Comparison of ENCODE assay signal across 11 cellular contexts in the genomic region with DNA sequence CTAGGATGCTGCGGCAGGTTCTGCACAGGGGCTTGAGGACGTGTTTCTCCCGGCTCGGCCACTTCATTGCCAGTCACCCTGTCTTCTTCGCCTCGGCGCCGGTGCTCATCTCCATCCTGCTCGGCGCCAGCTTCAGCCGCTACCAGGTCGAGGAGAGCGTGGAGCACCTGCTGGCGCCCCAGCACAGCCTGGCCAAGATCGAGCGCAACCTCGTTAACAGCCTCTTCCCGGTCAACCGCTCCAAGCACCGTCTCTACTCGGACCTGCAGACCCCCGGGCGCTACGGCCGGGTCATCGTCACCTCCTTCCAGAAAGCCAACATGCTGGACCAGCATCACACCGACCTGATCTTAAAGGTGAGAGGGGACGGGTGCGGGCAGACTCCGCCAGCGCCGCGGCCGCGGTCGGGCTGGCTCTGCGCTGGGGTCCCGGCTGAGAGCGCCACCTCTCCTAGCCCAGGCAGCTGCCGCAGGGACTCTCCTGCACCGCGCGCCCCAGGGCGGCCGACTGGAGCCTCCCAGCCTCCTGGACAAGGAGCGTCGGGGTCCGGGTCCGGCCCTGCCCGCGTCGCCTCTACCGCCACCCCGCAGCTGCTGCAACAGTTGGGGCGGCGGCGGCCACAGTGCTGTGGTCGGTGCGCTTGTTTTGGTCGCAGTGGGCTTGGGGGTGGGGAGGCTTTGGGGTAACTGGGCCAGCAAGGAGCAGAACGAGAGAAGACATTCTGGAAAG. TPM values are rescaled to one million over a fixed set of nuclear protein-coding genes. Genes with fewer than 3 reads are reported as not detected.
DNase-seq lines count a peak whose midpoint lies in the region; ATAC-seq, FAIRE-seq and TF ChIP-seq lines count a peak whose summit lies in the region.
"Had no signal": no experiment of that assay in that cellular context is flagged by ENCODE, and none has a peak within 500 bp of the region (broad histone marks: within the 10 kb centered on the region; RNA-seq: fewer than 3 reads in every experiment).

No MANE protein-coding gene starts in this region.

- H4K20me1 ChIP-seq in H1 (replicated peaks in 1 of 2; ENCODE audit: control insufficient read depth in 1 of 2, insufficient read depth in 2 of 2, low read length in 2 of 2): peaks cover 0 to 2% of the 10 kb centered on the region in 2 experiments

- TF ChIP-seq RAD21 in H1 (IDR thresholded peaks at IDR 0.05 in 1 of 2, conservative IDR thresholded peaks at IDR 0.05 in 1 of 2; ENCODE audit: low read depth in 2 of 2, low read length in 2 of 2): no peak

- H4K5ac ChIP-seq in H1 (ENCODE audit: insufficient read length, low read depth, low read length): no peak overlapping the region

- H2BK12ac ChIP-seq in H1 (ENCODE audit: low read depth, low read length): no peak overlapping the region

- peaks cover 28% of the 10 kb centered on the region for H3K27me3 Mint-ChIP-seq in CD8-positive, alpha-beta T cell (ENCODE audit: low read depth)

- H3K18ac ChIP-seq in H1 (ENCODE audit: extremely low read depth, low read length): peak overlapping the region; percentile 78

- no peaks in the 10 kb centered on the region for H3K79me1 ChIP-seq in H1 (ENCODE audit: low read depth, low read length)

- H3K79me2 ChIP-seq in H1 (ENCODE audit: control insufficient read depth in 1 of 2, insufficient read depth in 2 of 2, low read length in 2 of 2) (no peaks in the 10 kb centered on the region), parathyroid adenoma (no peaks in the 10 kb centered on the region)

- H2AFZ ChIP-seq in H1 (ENCODE audit: low read length) (no peak overlapping the region), parathyroid adenoma (no peak overlapping the region)

- peaks cover 20% of the 10 kb centered on the region; the same call in 1 of the 2 replicates for H3K23me2 ChIP-seq in H1 (ENCODE audit: low read depth, low read length)

- H3K14ac ChIP-seq in H1 (ENCODE audit: insufficient read length): no peak overlapping the region

- peak overlapping the region; percentile 11 for H3K4me3 Mint-ChIP-seq in CD8-positive, alpha-beta T cell
- H3K4me3 Mint-ChIP-seq: natural killer cell had no signal

- CTCF ChIA-PET in CD8-positive, alpha-beta T cell (lab: Charles Lee): no interaction called here
- CTCF ChIA-PET in HEK293T (lab: Yijun Ruan, JAX) (no interaction called here), H1 (lab: Charles Lee; ENCODE audit: partially characterized antibody) (no interaction called here)

- DNase-seq in CD8-positive, alpha-beta T cell: no peak
- DNase-seq in HEK293T (ENCODE audit: extremely low spot score) (peak; percentile 8), H1 (ENCODE audit: low read depth in 1 of 2, low spot score in 2 of 2) (peak in 1 of 2 experiments; percentile 48), SK-N-DZ (ENCODE audit: low spot score) (no peak), RCC 7860 (ENCODE audit: low spot score) (no peak), NOMO-1 treated with DMSO at 0.1 percent for 48 hours (lab: John Stamatoyannopoulos, UW; ENCODE audit: unreplicated experiment) (no peak)
- DNase-seq: effector memory CD8-positive, alpha-beta T cell; natural killer cell had no signal

- H3K27ac Mint-ChIP-seq in CD8-positive, alpha-beta T cell: no peak overlapping the region
- H3K27ac Mint-ChIP-seq: effector memory CD8-positive, alpha-beta T cell; natural killer cell had no signal

- H2BK120ac ChIP-seq in H1 (replicated peaks; ENCODE audit: low read depth, low read length): no peak overlapping the region

- POLR2A ChIA-PET in CD8-positive, alpha-beta T cell (lab: Charles Lee): no interaction called here
- POLR2A ChIA-PET in HEK293T (lab: Yijun Ruan, JAX): no interaction called here
- POLR2A ChIA-PET in H1 (lab: Charles Lee; ENCODE audit: partially characterized antibody): no interaction called here

- H4K8ac ChIP-seq in H1 (ENCODE audit: extremely low read depth, insufficient read depth, low read length): no peak overlapping the region

- intact Hi-C loops in CD8-positive, alpha-beta T cell (cut with DNase I, micrococcal nuclease): no loop called here

- no peak for FAIRE-seq in H1 (lab: Jason Lieb, UNC)
- no peak for FAIRE-seq in RCC 7860 (lab: Jason Lieb, UNC)
- FAIRE-seq: GM12878 had no signal

- H3K4me2 ChIP-seq in H1 (ENCODE audit: insufficient read depth in 1 of 2, low read depth in 2 of 2, low read length in 2 of 2): peak overlapping the region; percentile 67 to 82
- H3K4me2 ChIP-seq in parathyroid adenoma (ENCODE audit: low read length): peak overlapping the region; percentile 30

- peaks cover 9% of the 10 kb centered on the region for H3K4me1 Mint-ChIP-seq in CD8-positive, alpha-beta T cell (ENCODE audit: low read depth)

- no peak for TF ChIP-seq CTCF in CD8-positive, alpha-beta T cell (IDR thresholded peaks at IDR 0.05)
- TF ChIP-seq CTCF in H1 (IDR thresholded peaks at IDR 0.05; ENCODE audit: control extremely low read depth in 1 of 3, insufficient read depth in 1 of 3, low read depth in 1 of 3, low read length in 3 of 3): no peak
- TF ChIP-seq CTCF in parathyroid adenoma (IDR thresholded peaks at IDR 0.05): no peak

- no peak overlapping the region for H3K27ac ChIP-seq in CD8-positive, alpha-beta T cell (ENCODE audit: low read depth, low read length)
- no peak overlapping the region for H3K27ac ChIP-seq in H1 (ENCODE audit: low read depth, low read length)
- H3K27ac ChIP-seq in parathyroid adenoma: no peak overlapping the region

- no peak for TF ChIP-seq POLR2A in H1 (IDR thresholded peaks at IDR 0.05; ENCODE audit: control extremely low read depth in 1 of 2, low read depth in 2 of 2, low read length in 2 of 2)

- no peak overlapping the region for H2BK20ac ChIP-seq in H1 (ENCODE audit: low read length)

- H3K4me1 ChIP-seq in CD8-positive, alpha-beta T cell (ENCODE audit: insufficient read depth, low read length): no peaks in the 10 kb centered on the region
- H3K4me1 ChIP-seq in H1 (replicated peaks in 1 of 4; ENCODE audit: control insufficient read depth in 3 of 4, insufficient read depth in 4 of 4, low read length in 3 of 4): peaks cover 0 to 5% (median 2%) of the 10 kb centered on the region in 4 experiments; a peak in 5 of 7 replicates
- no peaks in the 10 kb centered on the region for H3K4me1 ChIP-seq in parathyroid adenoma

- H3K4me3 ChIP-seq in CD8-positive, alpha-beta T cell (ENCODE audit: low read depth, low read length): no peak overlapping the region
- H3K4me3 ChIP-seq in H1 (ENCODE audit: extremely low read depth in 1 of 4, insufficient read depth in 2 of 4, low read depth in 3 of 4, low read length in 4 of 4) (peak overlapping the region; percentile 48 to 70 (median 60)), parathyroid adenoma (ENCODE audit: low read depth, low read length) (peak overlapping the region; percentile 1)
- H3K4me3 ChIP-seq: GM12878 had no signal

- no peaks in the 10 kb centered on the region for H3K9me3 Mint-ChIP-seq in CD8-positive, alpha-beta T cell
- H3K9me3 Mint-ChIP-seq: effector memory CD8-positive, alpha-beta T cell; natural killer cell had no signal

- no peak overlapping the region for H2AK5ac ChIP-seq in H1 (ENCODE audit: low read depth, low read length)

- H3K27me3 ChIP-seq in CD8-positive, alpha-beta T cell (ENCODE audit: insufficient read depth, low read length): peaks cover 3% of the 10 kb centered on the region
- H3K27me3 ChIP-seq in H1 (replicated peaks in 1 of 4; ENCODE audit: control insufficient read depth in 3 of 4, extremely low read depth in 1 of 4, insufficient read depth in 3 of 4, low read length in 3 of 4): peaks cover 0 to 29% (median 17%) of the 10 kb centered on the region in 4 experiments; a peak in 5 of 7 replicates
- no peaks in the 10 kb centered on the region for H3K27me3 ChIP-seq in parathyroid adenoma (ENCODE audit: control insufficient read depth, insufficient read depth, low read length)

- no peak for ATAC-seq in CD8-positive, alpha-beta T cell
- ATAC-seq in GM21723 (IDR thresholded peaks at IDR 0.05; ENCODE audit: unreplicated experiment): no peak
- ATAC-seq: effector memory CD8-positive, alpha-beta T cell; GM12878; natural killer cell had no signal

- H4K91ac ChIP-seq in H1 (replicated peaks; ENCODE audit: insufficient read length, low read length): no peak overlapping the region

- H3K36me3 ChIP-seq in CD8-positive, alpha-beta T cell (ENCODE audit: insufficient read depth, low read length): no peaks in the 10 kb centered on the region
- H3K36me3 ChIP-seq in H1 (ENCODE audit: control insufficient read depth in 2 of 4, insufficient read depth in 4 of 4, low read length in 3 of 4) (no peaks in the 10 kb centered on the region), parathyroid adenoma (ENCODE audit: control insufficient read depth, insufficient read depth, low read length) (no peaks in the 10 kb centered on the region)

- H3K36me3 Mint-ChIP-seq in CD8-positive, alpha-beta T cell: no peaks in the 10 kb centered on the region
- H3K36me3 Mint-ChIP-seq: natural killer cell had no signal

- no peak overlapping the region for H3K4ac ChIP-seq in H1 (replicated peaks; ENCODE audit: insufficient read length, low read depth, low read length)

- H3K9ac ChIP-seq in H1 (replicated peaks in 1 of 4; ENCODE audit: extremely low read depth in 1 of 4, low read depth in 3 of 4, low read length in 3 of 4) (no peak overlapping the region), parathyroid adenoma (no peak overlapping the region)

- H3K9me3 ChIP-seq in CD8-positive, alpha-beta T cell (ENCODE audit: low read length): no peaks in the 10 kb centered on the region
- H3K9me3 ChIP-seq in H1 (ENCODE audit: insufficient read depth in 2 of 2, low read depth in 1 of 2, low read length in 1 of 2) (no peaks in the 10 kb centered on the region), parathyroid adenoma (ENCODE audit: control insufficient read depth, low read length) (no peaks in the 10 kb centered on the region)

- no peak overlapping the region for H2BK15ac ChIP-seq in H1 (ENCODE audit: low read length)

- H2BK5ac ChIP-seq in H1 (ENCODE audit: low read depth, low read length): no peak overlapping the region

- 2% methylated on average over 30 of the region's 61 CpGs; no CpG with 5 or more reads in 1 of the 2 experiments for WGBS in H1 (ENCODE audit: extremely low coverage in 1 of 2, insufficient coverage in 1 of 2, insufficient read length in 1 of 2, insufficient replicate concordance in 2 of 2, low coverage in 1 of 2, low lambda C conversion rate in 2 of 2, missing lambda C conversion rate in 1 of 2), 2 experiments

- no peak overlapping the region for H3K23ac ChIP-seq in H1 (ENCODE audit: insufficient read length)

- no peak for TF ChIP-seq EP300 in H1 (IDR thresholded peaks at IDR 0.05; ENCODE audit: borderline replicate concordance in 1 of 2, low read depth in 2 of 2, low read length in 2 of 2)

- no peak overlapping the region for H3K56ac ChIP-seq in H1 (replicated peaks; ENCODE audit: insufficient read length, low read depth, low read length)

RNA-seq across cellular contexts. Expression of gene PTCHD1, which starts 0.4 kb away (rescaled TPM):
- total RNA-seq in CD8-positive, alpha-beta T cell: not detected
- 2.4 and 3.3 TPM in 2 replicates for total RNA-seq in H1 (2021; fragmentation: NEBNext Ultra II Directional; extraction: Animal tissue kit (Norgen Biotek cat#: 25700))
- 0.53 and 0.60 TPM in 2 replicates for polyA plus RNA-seq in H1 (2011; rRNA removed)
- 0.63 TPM for polyA plus RNA-seq in H1 (2011; cell fraction: cytosol; rRNA removed)
- polyA plus RNA-seq in H1 (2011; cell fraction: nucleus; rRNA removed): 2.6 TPM
- polyA plus RNA-seq in H1 (2012, experiment 1 of 2): 1.0 to 1.4 TPM (median 1.1 TPM) in 4 replicates
- polyA plus RNA-seq in H1 (2012, experiment 2 of 2): 0.34 TPM
- polyA plus RNA-seq in H1 (2013, experiment 1 of 2): 1.1 TPM
- polyA plus RNA-seq in H1 (2013, experiment 2 of 2): 0.90 TPM
- 4.6 and 5.0 TPM in 2 replicates for polyA minus RNA-seq in H1 (2011; rRNA and poly(A)+ RNA removed)
- polyA minus RNA-seq in H1 (2011; cell fraction: cytosol; rRNA and poly(A)+ RNA removed): 2.6 TPM
- polyA minus RNA-seq in H1 (2011; cell fraction: nucleus; rRNA and poly(A)+ RNA removed): 4.6 TPM
- 0.35 and 0.65 TPM in 2 replicates for polyA plus RNA-seq in SK-N-DZ (2014; cell fraction: cytosol; rRNA removed)
- polyA plus RNA-seq in SK-N-DZ (2014; cell fraction: nucleus; rRNA removed): 0.80 and 2.1 TPM in 2 replicates
- total RNA-seq: GM12878, natural killer cell had no signal
- polyA plus RNA-seq: GM12878 had no signal
